Comparison of ENCODE assay signal across 1 cellular context in genomic region chr20:41138217-41138526, GRCh38.
TF ChIP-seq lines count a peak whose summit lies in the region.

No MANE protein-coding gene starts in this region.

TF ChIP-seq in HepG2, 621 proteins besides CTCF, POLR2A, EP300 and RAD21 (continued from another document and continues in another):
- no peak for TF ChIP-seq ZNF142 (CRISPR knock-in tag; IDR thresholded peaks at IDR 0.05)
- TF ChIP-seq KDM5A (IDR thresholded peaks at IDR 0.05; ENCODE audit: borderline replicate concordance, low read length) = 0 out of 2 replicates have a peak, but pooled peaks have one; percentile 7
- TF ChIP-seq MEF2D (CRISPR knock-in tag; IDR thresholded peaks at IDR 0.05) = no peak
- TF ChIP-seq ZNF687 (CRISPR knock-in tag; IDR thresholded peaks at IDR 0.05) = no peak; the same call in 1 of the 2 replicates
- TF ChIP-seq HCFC1 (IDR thresholded peaks at IDR 0.05; ENCODE audit: low read depth, low read length) = no peak
- TF ChIP-seq ZNF432 (CRISPR knock-in tag; IDR thresholded peaks at IDR 0.05; ENCODE audit: borderline replicate concordance) = no peak
- TF ChIP-seq JDP2 (CRISPR knock-in tag; IDR thresholded peaks at IDR 0.05; ENCODE audit: borderline replicate concordance) = no peak
- 0 out of 2 replicates have a peak, but pooled peaks have one; percentile 47 for TF ChIP-seq ZNF503 (CRISPR knock-in tag; IDR thresholded peaks at IDR 0.05)
- TF ChIP-seq ZNF737 (CRISPR knock-in tag; IDR thresholded peaks at IDR 0.05; ENCODE audit: borderline replicate concordance) = no peak
- no peak for TF ChIP-seq PRPF4 (IDR thresholded peaks at IDR 0.05; ENCODE audit: low read depth, low read length, poor library complexity, severe bottlenecking)
- no peak for TF ChIP-seq CCAR2 (optimal IDR thresholded peaks at IDR 0.05; ENCODE audit: low read depth, low read length)
- 0 out of 2 replicates have a peak, but pooled peaks have one; percentile 1 for TF ChIP-seq ONECUT2 (CRISPR knock-in tag; IDR thresholded peaks at IDR 0.05)
- no peak for TF ChIP-seq ATRX (CRISPR knock-in tag; IDR thresholded peaks at IDR 0.05; ENCODE audit: borderline replicate concordance)
- no peak for TF ChIP-seq ZNF776 (CRISPR knock-in tag; IDR thresholded peaks at IDR 0.05)
- no peak for TF ChIP-seq WIZ (CRISPR knock-in tag; IDR thresholded peaks at IDR 0.05)
- 0 out of 2 replicates have a peak, but pooled peaks have one; percentile 4 for TF ChIP-seq RXRB (CRISPR knock-in tag; IDR thresholded peaks at IDR 0.05; ENCODE audit: borderline replicate concordance)
- TF ChIP-seq RBFOX2 (IDR thresholded peaks at IDR 0.05; ENCODE audit: low read depth, low read length) = no peak
- no peak for TF ChIP-seq ZNF782 (CRISPR knock-in tag; IDR thresholded peaks at IDR 0.05; ENCODE audit: borderline replicate concordance)
- no peak for TF ChIP-seq RARA (CRISPR knock-in tag; IDR thresholded peaks at IDR 0.05)
- TF ChIP-seq AGO2 (optimal IDR thresholded peaks at IDR 0.05; ENCODE audit: low read depth, low read length) = no peak
- no peak; the same call in 1 of the 2 replicates for TF ChIP-seq ZBTB39 (CRISPR knock-in tag; IDR thresholded peaks at IDR 0.05)
- TF ChIP-seq MTA3 (CRISPR knock-in tag; IDR thresholded peaks at IDR 0.05) = no peak
- TF ChIP-seq TBP (CRISPR knock-in tag; IDR thresholded peaks at IDR 0.05) = no peak
- TF ChIP-seq HOXA5 (CRISPR knock-in tag; IDR thresholded peaks at IDR 0.05) = peak; percentile 18; the same call in 1 of the 2 replicates
- no peak for TF ChIP-seq SALL1 (CRISPR knock-in tag; IDR thresholded peaks at IDR 0.05)
- no peak for TF ChIP-seq TBL1XR1 (IDR thresholded peaks at IDR 0.05; ENCODE audit: borderline replicate concordance, low read length, partially characterized antibody)
- no peak for TF ChIP-seq ARID3A (IDR thresholded peaks at IDR 0.05; ENCODE audit: low read depth, low read length)
- 0 out of 2 replicates have a peak, but pooled peaks have one; percentile 16 for TF ChIP-seq ESRRA (CRISPR knock-in tag; IDR thresholded peaks at IDR 0.05; ENCODE audit: low read depth)
- no peak for TF ChIP-seq SNAPC5 (CRISPR knock-in tag; IDR thresholded peaks at IDR 0.05; ENCODE audit: borderline replicate concordance)
- TF ChIP-seq HMGXB3 (CRISPR knock-in tag; IDR thresholded peaks at IDR 0.05; ENCODE audit: borderline replicate concordance) = peak; percentile 37; the same call in 1 of the 2 replicates
- TF ChIP-seq ZBTB7B (CRISPR knock-in tag; IDR thresholded peaks at IDR 0.05) = no peak; the same call in 1 of the 2 replicates
- TF ChIP-seq ZNF251 (CRISPR knock-in tag; IDR thresholded peaks at IDR 0.05) = no peak
- TF ChIP-seq FOXM1 (CRISPR knock-in tag; IDR thresholded peaks at IDR 0.05) = no peak
- TF ChIP-seq NFYB (CRISPR knock-in tag; IDR thresholded peaks at IDR 0.05) = no peak
- TF ChIP-seq MTERF4 (CRISPR knock-in tag; IDR thresholded peaks at IDR 0.05) = no peak
- TF ChIP-seq PREB (CRISPR knock-in tag; IDR thresholded peaks at IDR 0.05) = no peak
